In genomic region chr5:30237189-30237588, GRCh38 we compare ENCODE assay signal across 1 cellular context.
TF ChIP-seq lines count a peak whose summit lies in the region.

No MANE protein-coding gene starts in this region.

TF ChIP-seq in H1, 55 proteins besides CTCF, POLR2A, EP300 and RAD21 (continued from another document):
- TF ChIP-seq, protein P1, sequence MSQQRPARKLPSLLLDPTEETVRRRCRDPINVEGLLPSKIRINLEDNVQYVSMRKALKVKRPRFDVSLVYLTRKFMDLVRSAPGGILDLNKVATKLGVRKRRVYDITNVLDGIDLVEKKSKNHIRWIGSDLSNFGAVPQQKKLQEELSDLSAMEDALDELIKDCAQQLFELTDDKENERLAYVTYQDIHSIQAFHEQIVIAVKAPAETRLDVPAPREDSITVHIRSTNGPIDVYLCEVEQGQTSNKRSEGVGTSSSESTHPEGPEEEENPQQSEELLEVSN (IDR thresholded peaks at IDR 0.05) = no peak
- TF ChIP-seq ZNF274 (IDR thresholded peaks at IDR 0.05; ENCODE audit: borderline replicate concordance, extremely low read depth, low read length) (no peak), TBP (IDR thresholded peaks at IDR 0.05; ENCODE audit: low read depth, low read length) (no peak), KDM5A (IDR thresholded peaks at IDR 0.05; ENCODE audit: low read length) (no peak), CBX5 (IDR thresholded peaks at IDR 0.05; ENCODE audit: low read depth, low read length) (no peak), CEBPB (IDR thresholded peaks at IDR 0.05; ENCODE audit: low read depth, low read length) (no peak)
- TF ChIP-seq, protein P2, sequence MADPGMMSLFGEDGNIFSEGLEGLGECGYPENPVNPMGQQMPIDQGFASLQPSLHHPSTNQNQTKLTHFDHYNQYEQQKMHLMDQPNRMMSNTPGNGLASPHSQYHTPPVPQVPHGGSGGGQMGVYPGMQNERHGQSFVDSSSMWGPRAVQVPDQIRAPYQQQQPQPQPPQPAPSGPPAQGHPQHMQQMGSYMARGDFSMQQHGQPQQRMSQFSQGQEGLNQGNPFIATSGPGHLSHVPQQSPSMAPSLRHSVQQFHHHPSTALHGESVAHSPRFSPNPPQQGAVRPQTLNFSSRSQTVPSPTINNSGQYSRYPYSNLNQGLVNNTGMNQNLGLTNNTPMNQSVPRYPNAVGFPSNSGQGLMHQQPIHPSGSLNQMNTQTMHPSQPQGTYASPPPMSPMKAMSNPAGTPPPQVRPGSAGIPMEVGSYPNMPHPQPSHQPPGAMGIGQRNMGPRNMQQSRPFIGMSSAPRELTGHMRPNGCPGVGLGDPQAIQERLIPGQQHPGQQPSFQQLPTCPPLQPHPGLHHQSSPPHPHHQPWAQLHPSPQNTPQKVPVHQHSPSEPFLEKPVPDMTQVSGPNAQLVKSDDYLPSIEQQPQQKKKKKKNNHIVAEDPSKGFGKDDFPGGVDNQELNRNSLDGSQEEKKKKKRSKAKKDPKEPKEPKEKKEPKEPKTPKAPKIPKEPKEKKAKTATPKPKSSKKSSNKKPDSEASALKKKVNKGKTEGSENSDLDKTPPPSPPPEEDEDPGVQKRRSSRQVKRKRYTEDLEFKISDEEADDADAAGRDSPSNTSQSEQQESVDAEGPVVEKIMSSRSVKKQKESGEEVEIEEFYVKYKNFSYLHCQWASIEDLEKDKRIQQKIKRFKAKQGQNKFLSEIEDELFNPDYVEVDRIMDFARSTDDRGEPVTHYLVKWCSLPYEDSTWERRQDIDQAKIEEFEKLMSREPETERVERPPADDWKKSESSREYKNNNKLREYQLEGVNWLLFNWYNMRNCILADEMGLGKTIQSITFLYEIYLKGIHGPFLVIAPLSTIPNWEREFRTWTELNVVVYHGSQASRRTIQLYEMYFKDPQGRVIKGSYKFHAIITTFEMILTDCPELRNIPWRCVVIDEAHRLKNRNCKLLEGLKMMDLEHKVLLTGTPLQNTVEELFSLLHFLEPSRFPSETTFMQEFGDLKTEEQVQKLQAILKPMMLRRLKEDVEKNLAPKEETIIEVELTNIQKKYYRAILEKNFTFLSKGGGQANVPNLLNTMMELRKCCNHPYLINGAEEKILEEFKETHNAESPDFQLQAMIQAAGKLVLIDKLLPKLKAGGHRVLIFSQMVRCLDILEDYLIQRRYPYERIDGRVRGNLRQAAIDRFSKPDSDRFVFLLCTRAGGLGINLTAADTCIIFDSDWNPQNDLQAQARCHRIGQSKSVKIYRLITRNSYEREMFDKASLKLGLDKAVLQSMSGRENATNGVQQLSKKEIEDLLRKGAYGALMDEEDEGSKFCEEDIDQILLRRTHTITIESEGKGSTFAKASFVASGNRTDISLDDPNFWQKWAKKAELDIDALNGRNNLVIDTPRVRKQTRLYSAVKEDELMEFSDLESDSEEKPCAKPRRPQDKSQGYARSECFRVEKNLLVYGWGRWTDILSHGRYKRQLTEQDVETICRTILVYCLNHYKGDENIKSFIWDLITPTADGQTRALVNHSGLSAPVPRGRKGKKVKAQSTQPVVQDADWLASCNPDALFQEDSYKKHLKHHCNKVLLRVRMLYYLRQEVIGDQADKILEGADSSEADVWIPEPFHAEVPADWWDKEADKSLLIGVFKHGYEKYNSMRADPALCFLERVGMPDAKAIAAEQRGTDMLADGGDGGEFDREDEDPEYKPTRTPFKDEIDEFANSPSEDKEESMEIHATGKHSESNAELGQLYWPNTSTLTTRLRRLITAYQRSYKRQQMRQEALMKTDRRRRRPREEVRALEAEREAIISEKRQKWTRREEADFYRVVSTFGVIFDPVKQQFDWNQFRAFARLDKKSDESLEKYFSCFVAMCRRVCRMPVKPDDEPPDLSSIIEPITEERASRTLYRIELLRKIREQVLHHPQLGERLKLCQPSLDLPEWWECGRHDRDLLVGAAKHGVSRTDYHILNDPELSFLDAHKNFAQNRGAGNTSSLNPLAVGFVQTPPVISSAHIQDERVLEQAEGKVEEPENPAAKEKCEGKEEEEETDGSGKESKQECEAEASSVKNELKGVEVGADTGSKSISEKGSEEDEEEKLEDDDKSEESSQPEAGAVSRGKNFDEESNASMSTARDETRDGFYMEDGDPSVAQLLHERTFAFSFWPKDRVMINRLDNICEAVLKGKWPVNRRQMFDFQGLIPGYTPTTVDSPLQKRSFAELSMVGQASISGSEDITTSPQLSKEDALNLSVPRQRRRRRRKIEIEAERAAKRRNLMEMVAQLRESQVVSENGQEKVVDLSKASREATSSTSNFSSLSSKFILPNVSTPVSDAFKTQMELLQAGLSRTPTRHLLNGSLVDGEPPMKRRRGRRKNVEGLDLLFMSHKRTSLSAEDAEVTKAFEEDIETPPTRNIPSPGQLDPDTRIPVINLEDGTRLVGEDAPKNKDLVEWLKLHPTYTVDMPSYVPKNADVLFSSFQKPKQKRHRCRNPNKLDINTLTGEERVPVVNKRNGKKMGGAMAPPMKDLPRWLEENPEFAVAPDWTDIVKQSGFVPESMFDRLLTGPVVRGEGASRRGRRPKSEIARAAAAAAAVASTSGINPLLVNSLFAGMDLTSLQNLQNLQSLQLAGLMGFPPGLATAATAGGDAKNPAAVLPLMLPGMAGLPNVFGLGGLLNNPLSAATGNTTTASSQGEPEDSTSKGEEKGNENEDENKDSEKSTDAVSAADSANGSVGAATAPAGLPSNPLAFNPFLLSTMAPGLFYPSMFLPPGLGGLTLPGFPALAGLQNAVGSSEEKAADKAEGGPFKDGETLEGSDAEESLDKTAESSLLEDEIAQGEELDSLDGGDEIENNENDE (IDR thresholded peaks at IDR 0.05; ENCODE audit: insufficient replicate concordance, low read length) = no peak
